Comparison of ENCODE assay signal across 14 cellular contexts in genomic region chr11:36403661-36404060, GRCh38.
"Had no signal": no experiment of that assay in that cellular context is flagged by ENCODE, and none has a peak within 500 bp of the region (broad histone marks: within the 10 kb centered on the region; RNA-seq: fewer than 3 reads in every experiment).

No MANE protein-coding gene starts in this region.

- H3K9me3 Mint-ChIP-seq: nephron progenitor cell had no signal

- H3K27me3 ChIP-seq: stomach had no signal

- H3K9me3 ChIP-seq: stomach, thoracic aorta had no signal

- H3K4me3 Mint-ChIP-seq: nephron progenitor cell had no signal

- H3K27ac ChIP-seq: epithelial cell of prostate, stomach, thoracic aorta had no signal

- DNase-seq: activated CD4-positive, alpha-beta T cell treated with anti-CD3 and anti-CD28 coated beads, Interleukin-2, amount 50 U/mL, for 1 hour; activated CD4-positive, CD25-positive, alpha-beta regulatory T cell; activated T-cell treated with anti-CD3 and anti-CD28 coated beads, Interleukin-2, amount 50 U/mL, for 48 hours; aorta; effector CD4-positive, alpha-beta T cell; hippocampal formation; nephron progenitor cell; retina; stimulated activated CD4-positive, alpha-beta T cell treated with anti-CD3 and anti-CD28 coated beads, Interleukin-15, amount 100 ng/mL, for 24 hours; stimulated activated CD4-positive, alpha-beta T cell treated with anti-CD3 and anti-CD28 coated beads, Interleukin-4, amount 100 ng/mL, for 4 hours; stomach had no signal

- H3K4me3 ChIP-seq: lung, stomach, thoracic aorta had no signal

- H3K36me3 ChIP-seq: thoracic aorta had no signal
